In the genomic region with DNA sequence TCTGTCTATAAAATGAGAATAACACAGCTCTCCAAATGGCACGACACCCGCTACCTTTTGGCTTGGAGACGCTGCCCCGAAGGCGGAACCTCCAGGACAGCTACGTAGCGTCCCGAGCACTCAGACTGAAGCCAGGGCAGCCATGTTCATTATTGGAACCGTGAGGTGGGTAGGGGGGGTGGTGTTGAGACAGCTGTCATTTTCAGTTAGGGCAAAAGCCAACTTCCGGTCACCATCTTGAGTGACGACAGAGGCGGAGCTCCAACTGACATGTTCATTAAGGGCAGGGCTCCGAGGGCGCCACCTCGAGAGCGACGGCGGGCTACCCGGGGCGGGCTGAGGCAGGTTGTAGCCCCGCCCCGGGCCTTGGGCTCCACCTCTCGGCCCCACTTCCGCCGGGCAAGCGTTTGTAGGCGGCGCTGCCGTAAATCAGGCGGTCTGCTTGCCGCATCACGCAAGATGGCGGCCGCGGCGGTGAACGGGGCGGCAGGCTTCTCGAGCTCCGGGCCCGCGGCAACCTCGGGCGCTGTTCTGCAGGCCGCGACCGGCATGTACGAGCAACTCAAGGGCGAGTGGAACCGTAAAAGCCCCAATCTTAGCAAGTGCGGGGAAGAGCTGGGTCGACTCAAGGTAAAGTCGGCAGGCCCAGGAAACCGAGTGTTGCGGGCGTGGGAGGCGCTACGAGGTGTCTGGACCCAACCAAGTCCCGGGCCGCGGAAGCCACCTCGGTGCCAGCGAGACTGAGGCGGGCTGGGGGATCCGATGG, we compare ENCODE assay signal across 8 cellular contexts. TPM values are rescaled to one million over a fixed set of nuclear protein-coding genes. Genes with fewer than 3 reads are reported as not detected.
DNase-seq lines count a peak whose midpoint lies in the region; ATAC-seq and TF ChIP-seq lines count a peak whose summit lies in the region.

A gene (plus strand): TSS at position 240 of the 766 bp plus-strand sequence. CDS start 31 bp downstream, at position 271.

- H3K4me3 ChIP-seq in DND-41 (ENCODE audit: low read depth in 1 of 2, low read length in 2 of 2) (peak within 1 kb of the TSS; percentile 91 to 94), KMS-11 (IDR thresholded peaks at IDR 0.05; ENCODE audit: insufficient read depth, low read depth, low read length) (no peak within 1 kb of the TSS), Peyer's patch (peak within 1 kb of the TSS; percentile 67 to 79 (median 76)), muscle layer of colon (ENCODE audit: low read depth in 1 of 2, low read length in 2 of 2) (peak within 1 kb of the TSS; percentile 90 to 96)

- H3K36me3 ChIP-seq in DND-41 (ENCODE audit: insufficient read depth, low read length) = peaks cover 38% of the 10 kb centered on the region
- H3K36me3 ChIP-seq in KMS-11 (ENCODE audit: insufficient read depth) = 0 out of 2 replicates have a peak, but pooled peaks cover 2% of the 10 kb centered on the region
- peaks cover 0 to 29% (median 0%) of the 10 kb centered on the region in 3 donors for H3K36me3 ChIP-seq in Peyer's patch
- peaks cover 23% of the 10 kb centered on the region for H3K36me3 ChIP-seq in muscle layer of colon (ENCODE audit: insufficient read depth, low read length)

- no peaks in the 10 kb centered on the region for H3K9me3 ChIP-seq in DND-41 (ENCODE audit: insufficient read depth, low read length, severe bottlenecking)
- H3K9me3 ChIP-seq in Peyer's patch = no peaks in the 10 kb centered on the region
- no peaks in the 10 kb centered on the region for H3K9me3 ChIP-seq in muscle layer of colon (ENCODE audit: low read length)

- DNase-seq in DND-41 (peak; percentile 99), Peyer's patch (peak; percentile 99 to 100 (median 99))
- peak; percentile 97 to 99 for DNase-seq in activated T-cell treated with anti-CD3 and anti-CD28 coated beads, Interleukin-2, amount 50 U/mL, for 48 hours
- DNase-seq in stimulated activated CD8-positive, alpha-beta memory T cell treated with anti-CD3 and anti-CD28 coated beads, Interleukin-7, amount 100 ng/mL, for 24 hours (ENCODE audit: low read depth) = peak; percentile 95

- peak; percentile 93 for ATAC-seq in DND-41 (ENCODE audit: insufficient read depth, low read depth)
- peak; percentile 90 for ATAC-seq in GM21737 (IDR thresholded peaks at IDR 0.05; ENCODE audit: unreplicated experiment)
- peak; percentile 98 for ATAC-seq in esophagus mucosa

- H3K4me2 ChIP-seq in DND-41 (ENCODE audit: insufficient read depth, low read length) (peak within 1 kb of the TSS; percentile 93), KMS-11 (peak within 1 kb of the TSS; percentile 72)

- no peaks in the 10 kb centered on the region for H3K27me3 ChIP-seq in DND-41 (ENCODE audit: insufficient read depth, low read length, poor library complexity)
- H3K27me3 ChIP-seq in KMS-11 (ENCODE audit: insufficient read depth, low read depth) = no peaks in the 10 kb centered on the region
- H3K27me3 ChIP-seq in Peyer's patch = no peaks in the 10 kb centered on the region
- no peaks in the 10 kb centered on the region for H3K27me3 ChIP-seq in muscle layer of colon (ENCODE audit: control insufficient read depth in 1 of 2, insufficient read depth in 2 of 2, low read length in 2 of 2)

- H4K20me1 ChIP-seq in DND-41 (ENCODE audit: insufficient read depth, low read length) (peaks cover 28% of the 10 kb centered on the region), KMS-11 (ENCODE audit: insufficient read depth) (no peaks in the 10 kb centered on the region)

- TF ChIP-seq POLR2A in Peyer's patch (IDR thresholded peaks at IDR 0.05) = peak; percentile 91 to 95

- H3K79me2 ChIP-seq in DND-41 (ENCODE audit: insufficient read depth, low read length) (peaks cover 46% of the 10 kb centered on the region), KMS-11 (ENCODE audit: insufficient read depth, low read depth) (peaks cover 37% of the 10 kb centered on the region)

- peaks cover 26% of the 10 kb centered on the region for H3K4me1 ChIP-seq in DND-41 (ENCODE audit: insufficient read depth, low read length)
- peaks cover 14% of the 10 kb centered on the region for H3K4me1 ChIP-seq in KMS-11 (ENCODE audit: low read depth, poor library complexity, severe bottlenecking)
- H3K4me1 ChIP-seq in Peyer's patch = peaks cover 4 to 19% (median 15%) of the 10 kb centered on the region in 4 donors
- H3K4me1 ChIP-seq in muscle layer of colon (ENCODE audit: insufficient read depth, low read length) = peaks cover 19% of the 10 kb centered on the region

- TF ChIP-seq CTCF in DND-41 (IDR thresholded peaks at IDR 0.05; ENCODE audit: borderline replicate concordance, extremely low read depth, low read length, poor library complexity, severe bottlenecking) (peak; percentile 45), KMS-11 (conservative IDR thresholded peaks at IDR 0.05; ENCODE audit: low read depth, low read length) (peak; percentile 20), Peyer's patch (IDR thresholded peaks at IDR 0.05) (peak in 4 of 6 experiments; percentile 11 to 23 (median 15))

- H2AFZ ChIP-seq in DND-41 (ENCODE audit: low read depth, low read length) (peak within 1 kb of the TSS; percentile 95), KMS-11 (ENCODE audit: low read depth) (peak within 1 kb of the TSS; percentile 96)

- peak within 1 kb of the TSS; percentile 90 for H3K27ac ChIP-seq in DND-41 (ENCODE audit: low read length)
- H3K27ac ChIP-seq in KMS-11 = peak within 1 kb of the TSS; percentile 80
- peak within 1 kb of the TSS; percentile 85 to 91 (median 89) for H3K27ac ChIP-seq in Peyer's patch
- peak within 1 kb of the TSS; percentile 87 for H3K27ac ChIP-seq in muscle layer of colon (ENCODE audit: low read depth, low read length)

- peak within 1 kb of the TSS; percentile 91 for H3K9ac ChIP-seq in DND-41 (ENCODE audit: low read depth, low read length)
- H3K9ac ChIP-seq in KMS-11 = peak within 1 kb of the TSS; percentile 94
- peak within 1 kb of the TSS; percentile 96 for H3K9ac ChIP-seq in muscle layer of colon (ENCODE audit: low read length)

RNA-seq across cellular contexts. Expression of the gene that starts here (rescaled TPM):
- total RNA-seq in Peyer's patch (100 to 1,000 TPM; 118 to 211 (median 164) TPM), esophagus mucosa (154 TPM)
